In the genomic region with DNA sequence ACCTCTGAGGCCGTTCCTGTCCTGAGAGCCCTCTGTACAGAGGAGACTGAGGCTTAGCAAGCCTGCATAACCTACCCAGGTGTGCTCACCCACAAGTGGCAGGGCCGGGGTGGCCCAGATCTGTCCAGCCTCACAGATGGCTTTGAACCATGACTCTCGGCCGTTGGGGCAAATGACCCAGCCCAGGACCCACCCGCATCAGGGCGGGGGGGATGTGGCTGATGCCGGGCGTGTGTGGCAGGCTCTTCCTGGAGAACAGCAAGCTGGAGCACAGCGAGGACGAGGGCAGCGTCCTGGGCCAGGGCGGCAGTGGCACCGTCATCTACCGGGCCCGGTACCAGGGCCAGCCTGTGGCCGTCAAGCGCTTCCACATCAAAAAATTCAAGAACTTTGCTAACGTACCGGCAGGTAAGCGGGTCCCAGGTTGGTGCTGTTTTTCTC, we compare ENCODE assay signal across 2 cellular contexts.
TF ChIP-seq lines count a peak whose summit lies in the region.

No MANE protein-coding gene starts in this region.

TF ChIP-seq in SK-N-SH, 30 proteins besides CTCF, POLR2A, EP300 and RAD21 (continued from another document):
- TF ChIP-seq, protein P1, sequence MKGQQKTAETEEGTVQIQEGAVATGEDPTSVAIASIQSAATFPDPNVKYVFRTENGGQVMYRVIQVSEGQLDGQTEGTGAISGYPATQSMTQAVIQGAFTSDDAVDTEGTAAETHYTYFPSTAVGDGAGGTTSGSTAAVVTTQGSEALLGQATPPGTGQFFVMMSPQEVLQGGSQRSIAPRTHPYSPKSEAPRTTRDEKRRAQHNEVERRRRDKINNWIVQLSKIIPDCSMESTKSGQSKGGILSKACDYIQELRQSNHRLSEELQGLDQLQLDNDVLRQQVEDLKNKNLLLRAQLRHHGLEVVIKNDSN (IDR thresholded peaks at IDR 0.05; ENCODE audit: borderline replicate concordance, low read depth), result no peak
- TF ChIP-seq IRF3 (IDR thresholded peaks at IDR 0.05; ENCODE audit: low read depth, low read length), result no peak
- TF ChIP-seq PBX3 (IDR thresholded peaks at IDR 0.05), result no peak
- no peak for TF ChIP-seq TCF12 (IDR thresholded peaks at IDR 0.05)
- TF ChIP-seq YY1 (IDR thresholded peaks at IDR 0.05; ENCODE audit: low read depth), result no peak
- TF ChIP-seq, protein P2, sequence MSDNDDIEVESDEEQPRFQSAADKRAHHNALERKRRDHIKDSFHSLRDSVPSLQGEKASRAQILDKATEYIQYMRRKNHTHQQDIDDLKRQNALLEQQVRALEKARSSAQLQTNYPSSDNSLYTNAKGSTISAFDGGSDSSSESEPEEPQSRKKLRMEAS (IDR thresholded peaks at IDR 0.05; ENCODE audit: low read depth), result no peak
- no peak for TF ChIP-seq SIN3A (IDR thresholded peaks at IDR 0.05; ENCODE audit: borderline replicate concordance, low read depth, low read length)
- TF ChIP-seq, protein P3, sequence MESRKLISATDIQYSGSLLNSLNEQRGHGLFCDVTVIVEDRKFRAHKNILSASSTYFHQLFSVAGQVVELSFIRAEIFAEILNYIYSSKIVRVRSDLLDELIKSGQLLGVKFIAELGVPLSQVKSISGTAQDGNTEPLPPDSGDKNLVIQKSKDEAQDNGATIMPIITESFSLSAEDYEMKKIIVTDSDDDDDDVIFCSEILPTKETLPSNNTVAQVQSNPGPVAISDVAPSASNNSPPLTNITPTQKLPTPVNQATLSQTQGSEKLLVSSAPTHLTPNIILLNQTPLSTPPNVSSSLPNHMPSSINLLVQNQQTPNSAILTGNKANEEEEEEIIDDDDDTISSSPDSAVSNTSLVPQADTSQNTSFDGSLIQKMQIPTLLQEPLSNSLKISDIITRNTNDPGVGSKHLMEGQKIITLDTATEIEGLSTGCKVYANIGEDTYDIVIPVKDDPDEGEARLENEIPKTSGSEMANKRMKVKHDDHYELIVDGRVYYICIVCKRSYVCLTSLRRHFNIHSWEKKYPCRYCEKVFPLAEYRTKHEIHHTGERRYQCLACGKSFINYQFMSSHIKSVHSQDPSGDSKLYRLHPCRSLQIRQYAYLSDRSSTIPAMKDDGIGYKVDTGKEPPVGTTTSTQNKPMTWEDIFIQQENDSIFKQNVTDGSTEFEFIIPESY (IDR thresholded peaks at IDR 0.05; ENCODE audit: borderline replicate concordance, low read depth), result no peak
- no peak for TF ChIP-seq TAF1 (IDR thresholded peaks at IDR 0.05; ENCODE audit: borderline replicate concordance, low read depth, low read length)
- no peak for TF ChIP-seq POLR2AphosphoS5 (IDR thresholded peaks at IDR 0.05; ENCODE audit: low read depth, low read length)
- TF ChIP-seq MEF2A (IDR thresholded peaks at IDR 0.05; ENCODE audit: borderline replicate concordance, low read depth), result no peak
- TF ChIP-seq NRF1 (IDR thresholded peaks at IDR 0.05; ENCODE audit: low read depth, low read length), result no peak

TF ChIP-seq in SK-N-SH treated with all-trans-retinoic acid at 6 μM for 48 hours, 23 proteins besides CTCF, POLR2A, EP300 and RAD21 (continued from another document):
- TF ChIP-seq, protein P4, sequence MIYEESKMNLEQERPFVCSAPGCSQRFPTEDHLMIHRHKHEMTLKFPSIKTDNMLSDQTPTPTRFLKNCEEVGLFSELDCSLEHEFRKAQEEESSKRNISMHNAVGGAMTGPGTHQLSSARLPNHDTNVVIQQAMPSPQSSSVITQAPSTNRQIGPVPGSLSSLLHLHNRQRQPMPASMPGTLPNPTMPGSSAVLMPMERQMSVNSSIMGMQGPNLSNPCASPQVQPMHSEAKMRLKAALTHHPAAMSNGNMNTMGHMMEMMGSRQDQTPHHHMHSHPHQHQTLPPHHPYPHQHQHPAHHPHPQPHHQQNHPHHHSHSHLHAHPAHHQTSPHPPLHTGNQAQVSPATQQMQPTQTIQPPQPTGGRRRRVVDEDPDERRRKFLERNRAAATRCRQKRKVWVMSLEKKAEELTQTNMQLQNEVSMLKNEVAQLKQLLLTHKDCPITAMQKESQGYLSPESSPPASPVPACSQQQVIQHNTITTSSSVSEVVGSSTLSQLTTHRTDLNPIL (CRISPR knock-in tag; IDR thresholded peaks at IDR 0.05; ENCODE audit: low read depth), result no peak
- TF ChIP-seq GLIS3 (CRISPR knock-in tag; IDR thresholded peaks at IDR 0.05), result no peak
TF ChIP-seq in SK-N-SH treated with all-trans-retinoic acid at 6 μM for 48 hours: peak in this region for 0.
